ENCODE assay signal across 1 cellular context in genomic region chr6:139161169-139161568, GRCh38.
TF ChIP-seq lines count a peak whose summit lies in the region.

No MANE protein-coding gene starts in this region.

TF ChIP-seq in SK-N-SH treated with all-trans-retinoic acid at 6 μM for 48 hours, 23 proteins besides CTCF, POLR2A, EP300 and RAD21 (continued from another document):
- TF ChIP-seq TSHZ2 (CRISPR knock-in tag; IDR thresholded peaks at IDR 0.05) (no peak), TCF4 (CRISPR knock-in tag; IDR thresholded peaks at IDR 0.05; ENCODE audit: borderline replicate concordance) (no peak), ZNF70 (CRISPR knock-in tag; IDR thresholded peaks at IDR 0.05) (no peak)
